8 cellular contexts compared by ENCODE assay signal in genomic region chr3:194265505-194265892, GRCh38.
DNase-seq lines count a peak whose midpoint lies in the region; ATAC-seq and TF ChIP-seq lines count a peak whose summit lies in the region.

No MANE protein-coding gene starts in this region.

- H3K27me3 ChIP-seq in stomach smooth muscle (ENCODE audit: control insufficient read depth in 1 of 2, insufficient read depth in 2 of 2, low read length in 2 of 2), result no peaks in the 10 kb centered on the region

- DNase-seq in HK-2 (ENCODE audit: unreplicated experiment), result peak; percentile 40
- peak; percentile 98 for DNase-seq in astrocyte of the spinal cord (ENCODE audit: low read depth, low spot score)
- peak; percentile 96 for DNase-seq in iris pigment epithelial cell (ENCODE audit: low read depth)
- no peak for DNase-seq in HuH-7.5 (ENCODE audit: low spot score)
- no peak for DNase-seq in T-helper 1 cell
- DNase-seq in GDM1 (lab: John Stamatoyannopoulos, UW), result no peak

- no peaks in the 10 kb centered on the region for H3K36me3 ChIP-seq in stomach smooth muscle (ENCODE audit: control insufficient read depth in 2 of 2, insufficient read depth in 2 of 2, low read length in 2 of 2)

- no peak overlapping the region for H3K4me3 ChIP-seq in astrocyte of the spinal cord (ENCODE audit: low read depth, low read length)
- peak overlapping the region in 1 of 2 donors; percentile 55 for H3K4me3 ChIP-seq in stomach smooth muscle (ENCODE audit: low read length in 2 of 2)

- ATAC-seq in HG03175 (IDR thresholded peaks at IDR 0.05; ENCODE audit: unreplicated experiment), result no peak

- H3K27ac ChIP-seq in stomach smooth muscle (ENCODE audit: low read length), result peak overlapping the region; percentile 82

- peaks cover 27% of the 10 kb centered on the region for H3K4me1 ChIP-seq in stomach smooth muscle (ENCODE audit: control insufficient read depth, insufficient read depth, low read length)

- in situ Hi-C loops in astrocyte of the spinal cord (cut with HindIII; ENCODE audit: low sequenced_read_pairs), result no loop called here

- H3K9me3 ChIP-seq in stomach smooth muscle (ENCODE audit: control insufficient read depth in 2 of 2, low read length in 2 of 2), result no peaks in the 10 kb centered on the region

- peak overlapping the region; percentile 21 to 43 for H3K9ac ChIP-seq in stomach smooth muscle (ENCODE audit: low read length in 2 of 2)

- no peak for TF ChIP-seq CTCF in astrocyte of the spinal cord (IDR thresholded peaks at IDR 0.05; ENCODE audit: low read depth, low read length)

Comparison
In these comparisons a context has a peak if more than half of its experiments do, and no peak if none do; other contexts are left out.
1. DNase-seq: peak in HK-2 (single experiment), astrocyte of the spinal cord (single experiment) and iris pigment epithelial cell (single experiment); none in HuH-7.5 (single experiment), T-helper 1 cell (0 of 5) and GDM1 (single experiment).